24 cellular contexts compared by ENCODE assay signal in the genomic region with DNA sequence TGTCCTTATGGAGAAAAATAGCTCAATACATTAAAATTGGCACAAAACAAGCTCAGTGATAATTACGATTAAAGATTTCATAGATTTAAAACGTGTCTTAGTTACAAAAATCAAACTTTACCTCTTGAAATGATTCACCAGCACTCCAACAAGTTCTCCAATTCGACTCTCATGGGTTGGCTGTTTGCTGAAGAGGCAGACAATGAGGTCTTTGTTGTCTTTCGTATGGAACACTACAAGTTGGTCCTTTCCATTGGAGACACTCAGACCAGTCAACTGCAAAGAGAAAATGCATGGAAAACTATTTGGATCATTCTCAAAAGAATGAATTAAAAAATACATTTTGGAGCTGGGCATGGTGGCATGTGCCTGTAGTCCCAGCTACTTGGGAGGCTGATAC.
DNase-seq lines count a peak whose midpoint lies in the region; ATAC-seq, FAIRE-seq and TF ChIP-seq lines count a peak whose summit lies in the region.
"Had no signal": no experiment of that assay in that cellular context is flagged by ENCODE, and none has a peak within 500 bp of the region (broad histone marks: within the 10 kb centered on the region; RNA-seq: fewer than 3 reads in every experiment).

No MANE protein-coding gene starts in this region.

- H3K9ac ChIP-seq in HepG2 (ENCODE audit: insufficient read depth, low read depth, low read length) = no peak overlapping the region
- H3K9ac ChIP-seq: GM23248 had no signal

- TF ChIP-seq EP300 in HepG2 (IDR thresholded peaks at IDR 0.05; ENCODE audit: low read depth in 2 of 2, low read length in 2 of 2) (no peak), HepG2 (CRISPR knock-in tag; IDR thresholded peaks at IDR 0.05; ENCODE audit: borderline replicate concordance) (no peak)

- BruUV-seq in HepG2 (replicated peaks; lab: Mats Ljungman, UMichigan) = no TSS peak

- no peak overlapping the region for H3K4me2 ChIP-seq in HepG2 (ENCODE audit: low read depth, low read length)
- H3K4me2 ChIP-seq: A549 had no signal

- no peak for ATAC-seq in HepG2
- ATAC-seq in right lobe of liver = no peak
- ATAC-seq: A549, GM12878 had no signal

- peak; percentile 9 for DNase-seq in HepG2 (ENCODE audit: low spot score)
- DNase-seq in right lobe of liver = no peak
- peak; percentile 29 for DNase-seq in epidermal melanocyte (ENCODE audit: insufficient read length, low spot score)
- peak; percentile 18 for DNase-seq in medulla oblongata (ENCODE audit: extremely low spot score)
- DNase-seq in putamen (ENCODE audit: low spot score) = peak; percentile 18
- no peak for DNase-seq in G401 (ENCODE audit: low spot score)
- no peak for DNase-seq in NCI-H524 (lab: John Stamatoyannopoulos, UW)
- DNase-seq in iPS-NIHi11 (ENCODE audit: low spot score) = no peak
- DNase-seq: 8988T; ACHN; AML-193; C1 segment of cervical spinal cord; Caco-2; CD4-positive, alpha-beta memory T cell; DMS153; DND-41; GDM1; GM23248; H7; HCEC 1CT had no signal

- TF ChIP-seq POLR2A in HepG2 (IDR thresholded peaks at IDR 0.05; ENCODE audit: insufficient read depth in 1 of 2, low read depth in 2 of 2, low read length in 2 of 2) (no peak), right lobe of liver (IDR thresholded peaks at IDR 0.05) (no peak)

- TF ChIP-seq RAD21 in HepG2 (CRISPR knock-in tag; IDR thresholded peaks at IDR 0.05) = no peak

- POLR2A ChIA-PET in HepG2 (lab: Yijun Ruan, JAX) = no interaction called here

- no peaks in the 10 kb centered on the region for H3K27me3 ChIP-seq in HepG2 (ENCODE audit: control insufficient read depth in 1 of 2, insufficient read depth in 2 of 2, low read length in 2 of 2)
- no peaks in the 10 kb centered on the region for H3K27me3 ChIP-seq in right lobe of liver

- no peak for TF ChIP-seq CTCF in HepG2 (CRISPR knock-in tag; IDR thresholded peaks at IDR 0.05)
- no peak for TF ChIP-seq CTCF in right lobe of liver (IDR thresholded peaks at IDR 0.05)

- H3K79me2 ChIP-seq in HepG2 (ENCODE audit: insufficient read depth, low read length) = no peaks in the 10 kb centered on the region

- H3K36me3 ChIP-seq in HepG2 (replicated peaks in 1 of 2; ENCODE audit: control insufficient read depth in 1 of 2, insufficient read depth in 2 of 2, low read length in 2 of 2) = no peaks in the 10 kb centered on the region; a peak in 1 of 5 replicates
- H3K36me3 ChIP-seq in right lobe of liver = no peaks in the 10 kb centered on the region

- in situ Hi-C loops in HepG2 (cut with HindIII; ENCODE audit: extremely low pct_ligation_motif_present, low pct_unique_long_range_greater_than_20kb) = no loop called here
- in situ Hi-C loops in G401 (cut with HindIII; ENCODE audit: low sequenced_read_pairs) = no loop called here

- no peak overlapping the region for H3K4me3 ChIP-seq in HepG2 (replicated peaks in 1 of 3; ENCODE audit: insufficient read depth in 1 of 3, low read depth in 2 of 3, low read length in 3 of 3)
- no peak overlapping the region for H3K4me3 ChIP-seq in right lobe of liver
- H3K4me3 ChIP-seq: A549, GM12878, GM23248 had no signal

- CTCF ChIA-PET in HepG2 (lab: Yijun Ruan, JAX; ENCODE audit: low intra/inter-chr PET ratio, low total read pairs) = no interaction called here

- H3K9me3 ChIP-seq in HepG2 (ENCODE audit: low read length) (no peaks in the 10 kb centered on the region), right lobe of liver (no peaks in the 10 kb centered on the region)
- H3K9me3 ChIP-seq: A549, Caco-2 had no signal

- intact Hi-C loops in HepG2 (cut with micrococcal nuclease; ENCODE audit: unreplicated experiment) (no loop called here), right lobe of liver (cut with DNase I) (no loop called here)

- peak; percentile 30 for FAIRE-seq in HepG2 (lab: Jason Lieb, UNC)
- FAIRE-seq: GM12878, GM19239, H1 had no signal

- no peaks in the 10 kb centered on the region for H4K20me1 ChIP-seq in HepG2 (ENCODE audit: insufficient read depth, low read length)

- no peak overlapping the region for H2AFZ ChIP-seq in HepG2 (ENCODE audit: low read length)
- H2AFZ ChIP-seq: GM23248 had no signal

- H3K27ac ChIP-seq in HepG2 (ENCODE audit: extremely low read length, insufficient read depth, low read length) (no peak overlapping the region), right lobe of liver (no peak overlapping the region)
- H3K27ac ChIP-seq: A549, GM23248 had no signal

- no peaks in the 10 kb centered on the region for H3K4me1 ChIP-seq in HepG2 (ENCODE audit: insufficient read depth, low read length)
- H3K4me1 ChIP-seq in right lobe of liver = no peaks in the 10 kb centered on the region
- H3K4me1 ChIP-seq: A549, Caco-2 had no signal

- WGBS in HepG2 (ENCODE audit: low lambda C conversion rate) = 67% methylated on average over 4 of the region's 4 CpGs
- 79% methylated on average over 4 of the region's 4 CpGs for WGBS in right lobe of liver (ENCODE audit: insufficient coverage, low coverage, low lambda C conversion rate, missing lambda C conversion rate)

TF ChIP-seq in HepG2, 621 proteins besides CTCF, POLR2A, EP300 and RAD21:
- TF ChIP-seq NFYB (CRISPR knock-in tag; IDR thresholded peaks at IDR 0.05) = no peak
- TF ChIP-seq ZBTB20 (CRISPR knock-in tag; IDR thresholded peaks at IDR 0.05; ENCODE audit: borderline replicate concordance, low read depth) = no peak
- TF ChIP-seq ETV5 (CRISPR knock-in tag; IDR thresholded peaks at IDR 0.05; ENCODE audit: borderline replicate concordance) = no peak
- TF ChIP-seq, protein P1, sequence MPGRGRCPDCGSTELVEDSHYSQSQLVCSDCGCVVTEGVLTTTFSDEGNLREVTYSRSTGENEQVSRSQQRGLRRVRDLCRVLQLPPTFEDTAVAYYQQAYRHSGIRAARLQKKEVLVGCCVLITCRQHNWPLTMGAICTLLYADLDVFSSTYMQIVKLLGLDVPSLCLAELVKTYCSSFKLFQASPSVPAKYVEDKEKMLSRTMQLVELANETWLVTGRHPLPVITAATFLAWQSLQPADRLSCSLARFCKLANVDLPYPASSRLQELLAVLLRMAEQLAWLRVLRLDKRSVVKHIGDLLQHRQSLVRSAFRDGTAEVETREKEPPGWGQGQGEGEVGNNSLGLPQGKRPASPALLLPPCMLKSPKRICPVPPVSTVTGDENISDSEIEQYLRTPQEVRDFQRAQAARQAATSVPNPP (CRISPR knock-in tag; IDR thresholded peaks at IDR 0.05) = no peak
- no peak for TF ChIP-seq ZFYVE20 (CRISPR knock-in tag; IDR thresholded peaks at IDR 0.05; ENCODE audit: borderline replicate concordance, low read depth)
- no peak for TF ChIP-seq HNF1B (CRISPR knock-in tag; IDR thresholded peaks at IDR 0.05)
- TF ChIP-seq ZNF547 (CRISPR knock-in tag; IDR thresholded peaks at IDR 0.05) = no peak
- no peak for TF ChIP-seq ZNF576 (CRISPR knock-in tag; IDR thresholded peaks at IDR 0.05)
- no peak for TF ChIP-seq GPN1 (CRISPR knock-in tag; IDR thresholded peaks at IDR 0.05; ENCODE audit: borderline replicate concordance)
- no peak for TF ChIP-seq ZNF652 (CRISPR knock-in tag; IDR thresholded peaks at IDR 0.05; ENCODE audit: borderline replicate concordance, low read depth)
- no peak for TF ChIP-seq ZNF253 (CRISPR knock-in tag; IDR thresholded peaks at IDR 0.05; ENCODE audit: borderline replicate concordance)
- no peak for TF ChIP-seq JUN (CRISPR knock-in tag; IDR thresholded peaks at IDR 0.05)
- no peak for TF ChIP-seq CHD2 (IDR thresholded peaks at IDR 0.05; ENCODE audit: low read depth, low read length)

Comparison
In these comparisons a context has a peak if more than half of its experiments do, and no peak if none do; other contexts are left out.
1. DNase-seq: peak in HepG2 (single experiment), epidermal melanocyte (single experiment), medulla oblongata (single experiment) and putamen (single experiment); none in right lobe of liver (0 of 3), G401 (single experiment), NCI-H524 (0 of 2) and iPS-NIHi11 (single experiment).